In genomic region chr1:199550384-199551067, GRCh38 we compare ENCODE assay signal across 1 cellular context.
TF ChIP-seq lines count a peak whose summit lies in the region.

No MANE protein-coding gene starts in this region.

TF ChIP-seq in GM12878, 131 proteins besides CTCF, POLR2A, EP300 and RAD21:
- TF ChIP-seq PRDM15 (CRISPR knock-in tag; IDR thresholded peaks at IDR 0.05) (no peak), NFIC (IDR thresholded peaks at IDR 0.05; ENCODE audit: low read depth, low read length) (no peak), SREBF1 (IDR thresholded peaks at IDR 0.05; ENCODE audit: low read length) (no peak), MAX (IDR thresholded peaks at IDR 0.05; ENCODE audit: low read depth, low read length) (no peak), NFXL1 (IDR thresholded peaks at IDR 0.05; ENCODE audit: borderline replicate concordance) (no peak), MYC (IDR thresholded peaks at IDR 0.05; ENCODE audit: insufficient read depth, insufficient read length, insufficient replicate concordance, low read length, severe bottlenecking) (no peak), GATAD2B (conservative IDR thresholded peaks at IDR 0.05; ENCODE audit: low read depth) (no peak)
